ENCODE assay signal across 9 cellular contexts in the genomic region with DNA sequence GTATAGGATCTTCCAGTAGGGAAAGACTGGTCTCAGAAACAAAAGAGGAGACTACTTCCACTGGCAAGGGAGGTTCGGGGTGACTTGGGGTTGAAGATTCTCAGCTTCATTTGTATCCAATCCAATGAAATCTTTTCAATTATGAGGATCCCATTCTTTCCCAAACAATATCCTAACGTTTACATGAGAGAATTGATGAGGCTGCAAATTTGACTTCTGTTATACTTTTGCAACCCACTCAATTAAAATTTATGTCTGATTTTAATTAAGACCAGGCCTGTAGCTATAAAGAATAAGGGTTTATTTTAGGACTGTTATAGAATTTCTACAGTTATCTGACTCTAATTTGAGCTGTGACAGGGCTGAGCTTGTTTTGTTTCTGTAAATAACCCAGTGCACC.
"Had no signal": no experiment of that assay in that cellular context is flagged by ENCODE, and none has a peak within 500 bp of the region (broad histone marks: within the 10 kb centered on the region; RNA-seq: fewer than 3 reads in every experiment).

No MANE protein-coding gene starts in this region.

- H3K27ac ChIP-seq: KMS-11 had no signal

- H3K4me3 ChIP-seq: GM23338 had no signal

- FAIRE-seq: H1, H54, HTR-8/SVneo had no signal

- H3K27ac Mint-ChIP-seq: GM23338, H9 had no signal

- H3K4me2 ChIP-seq: GM23338, KMS-11 had no signal

- H3K9ac ChIP-seq: KMS-11 had no signal

- ATAC-seq: GM23338 had no signal

- DNase-seq: H9, HCEC 1CT, Karpas-422, KBM-7 had no signal

- H2AFZ ChIP-seq: GM23338 had no signal

- H3K4me3 Mint-ChIP-seq: GM23338, H9 had no signal
